ENCODE assay signal across 11 cellular contexts in the genomic region with DNA sequence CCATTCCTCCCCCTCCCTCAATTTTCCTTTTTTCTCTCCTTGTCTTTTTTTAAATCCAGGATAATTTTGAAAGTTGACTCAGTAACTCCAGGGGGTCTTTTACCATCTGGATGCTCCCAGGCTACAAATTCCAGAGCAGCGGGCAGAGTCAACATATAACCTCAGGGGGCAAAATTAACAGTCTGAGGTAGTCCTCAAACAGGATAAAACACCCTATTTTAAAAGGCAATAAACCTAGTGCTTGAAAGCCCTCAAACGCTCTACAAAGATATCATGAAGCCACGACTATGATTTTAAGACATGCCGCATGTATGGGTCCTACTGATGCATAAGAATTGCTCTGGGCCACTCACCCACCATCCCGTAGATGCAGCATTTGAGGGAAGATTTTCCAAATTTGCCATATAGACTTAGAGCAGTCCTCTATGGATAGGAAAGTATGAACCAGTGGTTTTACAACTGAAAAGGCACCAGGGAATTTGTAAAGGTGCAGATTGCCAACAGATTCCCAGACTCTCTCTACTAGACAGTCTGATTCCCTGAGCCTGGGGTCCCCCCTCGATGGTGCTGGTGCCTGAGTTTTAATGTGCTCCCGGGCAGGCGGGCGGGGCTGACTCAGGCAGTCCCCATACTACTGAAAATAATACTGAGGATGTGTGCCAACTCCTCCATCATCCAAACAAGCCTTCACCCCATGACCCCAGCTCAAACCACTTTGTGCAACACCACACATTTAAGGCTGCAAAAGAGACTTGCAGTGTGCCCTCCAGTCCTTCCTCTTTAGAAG. TPM values are rescaled to one million over a fixed set of nuclear protein-coding genes. Genes with fewer than 3 reads are reported as not detected.
DNase-seq lines count a peak whose midpoint lies in the region; ATAC-seq and TF ChIP-seq lines count a peak whose summit lies in the region.
"Had no signal": no experiment of that assay in that cellular context is flagged by ENCODE, and none has a peak within 500 bp of the region (broad histone marks: within the 10 kb centered on the region; RNA-seq: fewer than 3 reads in every experiment).

No MANE protein-coding gene starts in this region.

- H3K9me3 ChIP-seq in Panc1 (ENCODE audit: control insufficient read depth, insufficient read depth, low read depth, low read length) (no peaks in the 10 kb centered on the region), BE2C (no peaks in the 10 kb centered on the region; the same call in 1 of the 2 replicates)
- H3K9me3 ChIP-seq: tibial nerve had no signal

- H3K27me3 ChIP-seq in Panc1 (ENCODE audit: control insufficient read depth, insufficient read depth, low read length), result no peaks in the 10 kb centered on the region
- peaks cover 17% of the 10 kb centered on the region; the same call in 1 of the 2 replicates for H3K27me3 ChIP-seq in BE2C
- H3K27me3 ChIP-seq: tibial nerve had no signal

- POLR2A ChIA-PET in Panc1 (lab: Charles Lee), result interaction anchor here (0.5 to 0.6 kb wide), 2 partner anchors 91 to 1495 kb away, joined by 3 to 9 read pairs; no protein-coding TSS in a partner anchor

- CTCF ChIA-PET in Panc1 (lab: Charles Lee), result no interaction called here

- H3K36me3 ChIP-seq in Panc1 (ENCODE audit: control insufficient read depth, insufficient read depth, low read length) (no peaks in the 10 kb centered on the region), BE2C (no peaks in the 10 kb centered on the region)
- H3K36me3 ChIP-seq: tibial nerve had no signal

- intact Hi-C loops in Panc1 (cut with micrococcal nuclease; ENCODE audit: unreplicated experiment), result loop anchor here (5.0 kb wide), 2 partner anchors 33 to 68 kb away; no protein-coding TSS in a partner anchor

- peak; percentile 73 for ATAC-seq in Panc1
- ATAC-seq in GM19397 (IDR thresholded peaks at IDR 0.05; ENCODE audit: unreplicated experiment), result no peak
- ATAC-seq: esophagus mucosa had no signal

- H3K4me3 ChIP-seq in Panc1 (ENCODE audit: low read depth in 2 of 2, low read length in 2 of 2), result peak overlapping the region; percentile 22 to 35
- H3K4me3 ChIP-seq in skeletal muscle cell (ENCODE audit: low read depth, low read length), result no peak overlapping the region
- no peak overlapping the region for H3K4me3 ChIP-seq in BE2C (ENCODE audit: low read depth, low read length)
- H3K4me3 ChIP-seq: tibial nerve had no signal

- in situ Hi-C loops in Panc1 (cut with HindIII; ENCODE audit: low pct_unique_long_range_greater_than_20kb, low sequenced_read_pairs), result no loop called here

- no peak for TF ChIP-seq CTCF in Panc1 (IDR thresholded peaks at IDR 0.05)
- no peak for TF ChIP-seq CTCF in BE2C (IDR thresholded peaks at IDR 0.05; ENCODE audit: low read depth, low read length)

- H3K4me1 ChIP-seq in Panc1 (ENCODE audit: control insufficient read depth, insufficient read depth, low read length) (peaks cover 71% of the 10 kb centered on the region), BE2C (no peaks in the 10 kb centered on the region)

- H3K27ac ChIP-seq in Panc1 (ENCODE audit: low read length), result peak overlapping the region; percentile 93

- DNase-seq in NCI-H1092 treated with DMSO at 0.1 percent for 48 hours (lab: John Stamatoyannopoulos, UW) (peak; percentile 17), NCI-H1092 (lab: John Stamatoyannopoulos, UW) (no peak), Panc1 (ENCODE audit: low read depth, low spot score) (no peak), fibroblast of the conjunctiva (ENCODE audit: low read depth) (peak; percentile 55), skeletal muscle cell (ENCODE audit: low read depth) (peak; percentile 25), BE2C (no peak)
- no peak for DNase-seq in stimulated activated CD4-positive, alpha-beta T cell treated with anti-CD3 and anti-CD28 coated beads, Interleukin-4, amount 100 ng/mL, for 24 hours
- DNase-seq: NCI-H510A had no signal

- BruUV-seq in Panc1 (replicated peaks; lab: Mats Ljungman, UMichigan), result no TSS peak

RNA-seq across cellular contexts. Expression of gene PTPN14, which starts 37.2 kb away (rescaled TPM):
- total RNA-seq in Panc1 (2021; ENCODE audit: unreplicated experiment), result 209 TPM
- 50.0 TPM for polyA plus RNA-seq in Panc1 (2012; ENCODE audit: insufficient read length)
- polyA plus RNA-seq in BE2C (2012; ENCODE audit: insufficient read depth, insufficient read length, low read depth), result 1.0 TPM

Comparison
In these comparisons a context has a peak if more than half of its experiments do, and no peak if none do; other contexts are left out.
1. DNase-seq: peak in NCI-H1092 treated with DMSO at 0.1 percent for 48 hours (single experiment), fibroblast of the conjunctiva (single experiment) and skeletal muscle cell (single experiment); none in NCI-H1092 (single experiment), Panc1 (single experiment), stimulated activated CD4-positive, alpha-beta T cell treated with anti-CD3 and anti-CD28 coated beads, Interleukin-4, amount 100 ng/mL, for 24 hours (single experiment) and BE2C (single experiment).
2. H3K4me3 ChIP-seq: peak in Panc1 (2 of 2); none in skeletal muscle cell (single experiment) and BE2C (single experiment).